Comparison of ENCODE assay signal across 19 cellular contexts in the genomic region with DNA sequence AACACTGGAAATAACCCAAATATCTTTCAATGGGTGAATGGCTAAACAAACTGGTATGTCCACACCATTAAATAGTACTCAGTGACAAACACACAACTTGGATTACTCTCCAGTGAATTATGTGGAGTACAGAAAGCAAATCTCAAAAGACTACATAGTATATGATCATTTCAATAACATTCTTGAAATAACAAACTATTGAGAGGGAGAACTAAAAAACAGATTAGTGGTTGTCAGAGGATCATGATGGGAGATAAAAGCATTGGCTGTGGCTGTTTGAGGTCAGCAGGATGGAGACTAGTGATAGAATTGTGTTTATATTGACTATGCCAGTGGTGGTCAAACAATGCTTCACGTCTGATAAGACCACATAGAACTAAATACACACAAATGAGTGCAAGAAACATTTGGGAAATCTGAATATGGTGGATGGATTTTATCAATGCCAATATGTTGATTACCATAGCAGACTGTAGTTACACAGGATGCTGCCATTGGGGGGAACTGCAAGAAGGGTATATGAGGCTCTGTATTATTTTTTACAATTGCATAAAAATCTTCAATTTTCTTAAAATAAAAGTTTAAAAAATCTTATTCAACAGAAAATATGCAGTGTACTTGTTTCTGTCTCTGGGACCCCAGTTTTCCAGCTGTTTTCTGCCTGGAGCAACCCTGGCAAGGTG.
"Had no signal": no experiment of that assay in that cellular context is flagged by ENCODE, and none has a peak within 500 bp of the region (broad histone marks: within the 10 kb centered on the region; RNA-seq: fewer than 3 reads in every experiment).

No MANE protein-coding gene starts in this region.

- H3K27ac Mint-ChIP-seq: endodermal cell, immature natural killer cell, naive B cell, nephron had no signal

- H3K4me3 Mint-ChIP-seq: endodermal cell, immature natural killer cell, naive B cell, nephron had no signal

- H3K27me3 ChIP-seq: colonic mucosa, gastroesophageal sphincter had no signal

- H3K36me3 ChIP-seq: colonic mucosa, gastroesophageal sphincter had no signal

- H3K27ac ChIP-seq: colonic mucosa, gastroesophageal sphincter, skin epidermis had no signal

- DNase-seq: cerebellar nuclear complex; colonic mucosa; dermis blood vessel endothelial cell; endodermal cell; erythroblast; glutamatergic neuron; immature natural killer cell; kidney; left colon; left ventricle myocardium superior; mesenchymal stem cell; midbrain; naive B cell; stimulated activated naive CD4-positive, alpha-beta T cell treated with Interleukin-2 at 50 U/mL for 16 hours; trophoblast cell had no signal

- H3K4me1 Mint-ChIP-seq: endodermal cell, immature natural killer cell, naive B cell had no signal

- H3K4me1 ChIP-seq: colonic mucosa, gastroesophageal sphincter had no signal

- H3K9me3 Mint-ChIP-seq: endodermal cell, immature natural killer cell had no signal

- H3K4me3 ChIP-seq: colonic mucosa, gastroesophageal sphincter, lung, skin epidermis had no signal

- H3K9me3 ChIP-seq: colonic mucosa, gastroesophageal sphincter had no signal

- H3K36me3 Mint-ChIP-seq: immature natural killer cell, naive B cell had no signal
